In genomic region chr10:86349940-86350630, GRCh38 we compare ENCODE assay signal across 16 cellular contexts. TPM values are rescaled to one million over a fixed set of nuclear protein-coding genes. Genes with fewer than 3 reads are reported as not detected.
"Had no signal": no experiment of that assay in that cellular context is flagged by ENCODE, and none has a peak within 500 bp of the region (broad histone marks: within the 10 kb centered on the region; RNA-seq: fewer than 3 reads in every experiment).

No MANE protein-coding gene starts in this region.

- H3K36me3 ChIP-seq: pancreas, prostate gland, thoracic aorta, transverse colon had no signal

- H3K4me1 ChIP-seq: pancreas, prostate gland, transverse colon had no signal

- H3K4me3 ChIP-seq: dorsolateral prefrontal cortex, hepatocyte, pancreas, prostate gland, thoracic aorta, transverse colon had no signal

- H3K27ac ChIP-seq: hepatocyte, pancreas, prostate gland, thoracic aorta, transverse colon had no signal

- H3K9me3 ChIP-seq: pancreas, prostate gland, thoracic aorta, transverse colon had no signal

- DNase-seq: cortex of kidney; effector CD8-positive, alpha-beta T cell; foreskin melanocyte; natural killer cell; stimulated activated CD4-positive, alpha-beta T cell treated with anti-CD3 and anti-CD28 coated beads, Interleukin-2, amount 100 ng/mL, for 24 hours; stimulated activated CD4-positive, alpha-beta T cell treated with anti-CD3 and anti-CD28 coated beads, Interleukin-4, amount 100 ng/mL, for 4 hours; stimulated activated naive B cell treated with anti-CD40 and anti-IgM and Interleukin-4, amounts not matched to agents 10 μg/mL and 1 μg/mL and 100 μg/mL, for 72 hours; stimulated activated naive CD8-positive, alpha-beta T cell treated with anti-CD3 and anti-CD28 coated beads, Interleukin-15, amount 100 ng/mL, for 72 hours; transverse colon had no signal

- ATAC-seq: pancreas, sciatic nerve had no signal

- H3K27me3 ChIP-seq: dorsolateral prefrontal cortex, pancreas, transverse colon had no signal

RNA-seq across cellular contexts. Expression of gene GRID1, which starts 16.5 kb away (rescaled TPM):
- total RNA-seq: myocyte, natural killer cell had no signal
